15 cellular contexts compared by ENCODE assay signal in the genomic region with DNA sequence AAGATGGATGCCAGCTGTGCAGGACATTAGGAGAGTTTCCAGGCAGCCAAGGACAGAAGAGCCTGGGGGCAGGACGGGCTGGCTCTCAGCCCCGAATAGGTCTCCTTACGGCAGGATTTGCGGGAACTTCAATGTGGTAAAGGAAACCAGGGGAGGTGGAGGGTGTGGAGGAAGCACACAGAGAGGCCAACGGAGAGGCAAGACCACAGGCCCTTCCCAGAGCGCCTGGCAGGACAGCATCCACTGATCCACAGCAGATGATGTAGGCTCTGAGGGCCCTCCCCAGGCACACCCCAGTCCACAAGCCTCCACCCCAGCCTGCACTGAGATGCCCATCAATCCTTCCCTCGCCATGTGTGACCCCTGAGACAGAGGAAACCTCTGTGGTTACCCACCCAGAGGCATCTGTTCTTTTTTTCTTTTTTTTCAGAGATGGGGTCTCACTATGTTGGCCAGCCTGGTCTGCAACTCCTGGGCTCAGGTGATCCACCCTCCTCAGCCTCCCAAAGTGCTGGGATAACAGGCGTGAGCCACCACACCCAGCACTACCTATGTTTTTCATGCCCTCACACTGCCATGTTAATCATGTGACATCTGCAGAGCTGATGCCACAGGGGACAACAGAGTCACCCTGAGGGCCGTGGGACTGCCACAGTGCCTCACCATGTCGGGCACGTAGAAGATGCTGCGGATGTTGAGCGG.
"Had no signal": no experiment of that assay in that cellular context is flagged by ENCODE, and none has a peak within 500 bp of the region (broad histone marks: within the 10 kb centered on the region; RNA-seq: fewer than 3 reads in every experiment).

No MANE protein-coding gene starts in this region.

- H3K4me1 ChIP-seq: tibial nerve had no signal

- H3K9me3 Mint-ChIP-seq: activated CD4-positive, alpha-beta memory T cell treated with anti-CD3 and anti-CD28 coated beads for 36 hours; activated naive CD4-positive, alpha-beta T cell treated with anti-CD3 and anti-CD28 coated beads for 36 hours; activated T-cell treated with anti-CD3 and anti-CD28 coated beads, Interleukin-2, amount 50 U/mL, for 72 hours; memory B cell; neural crest cell; stimulated activated naive CD8-positive, alpha-beta T cell treated with anti-CD3 and anti-CD28 coated beads, Interleukin-15, Interleukin-2, amounts not matched to agents 100 ng/mL and 50 ng/mL, for 24 hours had no signal

- DNase-seq: activated CD4-positive, alpha-beta memory T cell treated with anti-CD3 and anti-CD28 coated beads for 36 hours; activated CD4-positive, alpha-beta T cell treated with anti-CD3 and anti-CD28 coated beads for 48 hours; activated effector memory CD4-positive, alpha-beta T cell treated with Interleukin-2 at 50 U/mL for 16 hours; activated naive CD4-positive, alpha-beta T cell treated with anti-CD3 and anti-CD28 coated beads for 36 hours; activated T-cell treated with anti-CD3 and anti-CD28 coated beads, Interleukin-2, amount 50 U/mL, for 72 hours; left colon; spleen; stimulated activated CD4-positive, alpha-beta T cell treated with anti-CD3 and anti-CD28 coated beads, Interleukin-4, amount 100 ng/mL, for 1 hour had no signal

- H3K27ac Mint-ChIP-seq: activated CD4-positive, alpha-beta memory T cell treated with anti-CD3 and anti-CD28 coated beads for 36 hours; activated naive CD4-positive, alpha-beta T cell treated with anti-CD3 and anti-CD28 coated beads for 36 hours; activated T-cell treated with anti-CD3 and anti-CD28 coated beads, Interleukin-2, amount 50 U/mL, for 72 hours; memory B cell; progenitor cell of endocrine pancreas; stimulated activated naive CD8-positive, alpha-beta T cell treated with anti-CD3 and anti-CD28 coated beads, Interleukin-15, Interleukin-2, amounts not matched to agents 100 ng/mL and 50 ng/mL, for 24 hours had no signal

- H3K4me1 Mint-ChIP-seq: memory B cell had no signal

- H3K27ac ChIP-seq: heart left ventricle, spleen, tibial nerve had no signal

- H3K9me3 ChIP-seq: heart left ventricle, spleen, tibial nerve had no signal

- H3K4me3 Mint-ChIP-seq: activated CD4-positive, alpha-beta memory T cell treated with anti-CD3 and anti-CD28 coated beads for 36 hours; activated naive CD4-positive, alpha-beta T cell treated with anti-CD3 and anti-CD28 coated beads for 36 hours; activated T-cell treated with anti-CD3 and anti-CD28 coated beads, Interleukin-2, amount 50 U/mL, for 72 hours; memory B cell; neural crest cell; stimulated activated naive CD8-positive, alpha-beta T cell treated with anti-CD3 and anti-CD28 coated beads, Interleukin-15, Interleukin-2, amounts not matched to agents 100 ng/mL and 50 ng/mL, for 24 hours had no signal

- FAIRE-seq: islet of Langerhans had no signal

- H3K4me3 ChIP-seq: heart left ventricle, spleen, tibial nerve had no signal

- H3K27me3 ChIP-seq: heart left ventricle, spleen, tibial nerve had no signal

- ATAC-seq: activated T-cell treated with anti-CD3 and anti-CD28 coated beads, Interleukin-2, amount 50 U/mL, for 72 hours; left colon had no signal

- H3K27me3 Mint-ChIP-seq: activated CD4-positive, alpha-beta memory T cell treated with anti-CD3 and anti-CD28 coated beads for 36 hours; memory B cell; progenitor cell of endocrine pancreas; stimulated activated naive CD8-positive, alpha-beta T cell treated with anti-CD3 and anti-CD28 coated beads, Interleukin-15, Interleukin-2, amounts not matched to agents 100 ng/mL and 50 ng/mL, for 24 hours had no signal
